Comparison of ENCODE assay signal across 8 cellular contexts in genomic region chr17:38730526-38731379, GRCh38. TPM values are rescaled to one million over a fixed set of nuclear protein-coding genes. Genes with fewer than 3 reads are reported as not detected.
A peak's percentile ranks its signal among the peaks of the same experiment; 100 is the strongest.
DNase-seq lines count a peak whose midpoint lies in the region; ATAC-seq and TF ChIP-seq lines count a peak whose summit lies in the region.

No MANE protein-coding gene starts in this region.

- peak overlapping the region; percentile 76 for H3K4me2 ChIP-seq in OCI-LY7 (ENCODE audit: low read length)

- H3K4me3 Mint-ChIP-seq in MCF 10A (ENCODE audit: unreplicated experiment), result peak overlapping the region; percentile 87
- H3K4me3 Mint-ChIP-seq in stimulated activated memory B cell treated with anti-CD40 and anti-IgM and Interleukin-4, amounts not matched to agents 10 μg/mL and 1 μg/mL and 100 μg/mL, for 72 hours, result peak overlapping the region; percentile 91

- ATAC-seq in GM21528 (IDR thresholded peaks at IDR 0.05; ENCODE audit: low FRiP score, unreplicated experiment) (peak; percentile 1), GM18907 (IDR thresholded peaks at IDR 0.05; ENCODE audit: unreplicated experiment) (no peak)
- ATAC-seq in stimulated activated memory B cell treated with anti-CD40 and anti-IgM and Interleukin-4, amounts not matched to agents 10 μg/mL and 1 μg/mL and 100 μg/mL, for 72 hours, result no peak

- no peaks in the 10 kb centered on the region for H3K79me2 ChIP-seq in OCI-LY7 (ENCODE audit: insufficient read depth, low read depth, low read length)

- BruUV-seq in OCI-LY7 (replicated peaks; lab: Mats Ljungman, UMichigan) (no TSS peak), MCF 10A (replicated peaks; lab: Mats Ljungman, UMichigan) (TSS peak; percentile 8)

- peak overlapping the region; percentile 87 for H3K27ac Mint-ChIP-seq in MCF 10A (ENCODE audit: low read depth, unreplicated experiment)
- peak overlapping the region; percentile 88 for H3K27ac Mint-ChIP-seq in stimulated activated memory B cell treated with anti-CD40 and anti-IgM and Interleukin-4, amounts not matched to agents 10 μg/mL and 1 μg/mL and 100 μg/mL, for 72 hours

- no peak for TF ChIP-seq CTCF in AG04449 (IDR thresholded peaks at IDR 0.05; ENCODE audit: insufficient read depth, low read length, missing control alignments)
- no peak for TF ChIP-seq CTCF in OCI-LY7 (conservative IDR thresholded peaks at IDR 0.05; ENCODE audit: low read length)
- no peak for TF ChIP-seq CTCF in MCF 10A (IDR thresholded peaks at IDR 0.05; ENCODE audit: unreplicated experiment)
- TF ChIP-seq CTCF in kidney epithelial cell (IDR thresholded peaks at IDR 0.05; ENCODE audit: insufficient read depth, low read length, poor library complexity, severe bottlenecking), result no peak

- POLR2A ChIA-PET in AG04449 (lab: Yijun Ruan, JAX) (interaction anchor here (1.0 kb wide), 2 partner anchors 139 to 153 kb away, joined by 4 read pairs; partner anchors contain the start of gene LASP1), OCI-LY7 (lab: Charles Lee) (interaction anchor here (0.5 to 1.5 kb wide), 4 partner anchors 15 to 187 kb away, joined by 3 to 4 read pairs (median 4); no protein-coding TSS in a partner anchor), MCF 10A (lab: Yijun Ruan, JAX) (interaction anchor here (0.6 to 3.2 kb wide), 11 partner anchors 10 to 123 kb away, joined by 3 to 46 read pairs (median 4); partner anchors contain the start of genes MLLT6, PSMB3 and RPL23)

- H3K4me1 Mint-ChIP-seq in MCF 10A (ENCODE audit: insufficient read depth, unreplicated experiment), result peaks cover 18% of the 10 kb centered on the region
- peaks cover 82% of the 10 kb centered on the region for H3K4me1 Mint-ChIP-seq in stimulated activated memory B cell treated with anti-CD40 and anti-IgM and Interleukin-4, amounts not matched to agents 10 μg/mL and 1 μg/mL and 100 μg/mL, for 72 hours

- no peaks in the 10 kb centered on the region for H3K27me3 Mint-ChIP-seq in MCF 10A (ENCODE audit: insufficient read depth, unreplicated experiment)
- no peaks in the 10 kb centered on the region for H3K27me3 Mint-ChIP-seq in stimulated activated memory B cell treated with anti-CD40 and anti-IgM and Interleukin-4, amounts not matched to agents 10 μg/mL and 1 μg/mL and 100 μg/mL, for 72 hours

- H3K9me3 Mint-ChIP-seq in MCF 10A (ENCODE audit: unreplicated experiment), result no peaks in the 10 kb centered on the region
- no peaks in the 10 kb centered on the region for H3K9me3 Mint-ChIP-seq in stimulated activated memory B cell treated with anti-CD40 and anti-IgM and Interleukin-4, amounts not matched to agents 10 μg/mL and 1 μg/mL and 100 μg/mL, for 72 hours

- H3K27ac ChIP-seq in OCI-LY7 (ENCODE audit: low read depth, low read length, poor library complexity, severe bottlenecking), result peak overlapping the region; percentile 39

- CTCF ChIA-PET in AG04449 (lab: Yijun Ruan, JAX), result interaction anchor here (0.9 to 2.3 kb wide), 11 partner anchors 9 to 421 kb away, joined by 3 to 22 read pairs (median 3); partner anchors contain the start of genes EPOP, PLXDC1 and PSMB3
- CTCF ChIA-PET in OCI-LY7 (lab: Charles Lee; ENCODE audit: unreplicated experiment), result interaction anchor here (0.6 kb wide), 1 partner anchor 147 kb away, joined by 4 read pairs; no protein-coding TSS in a partner anchor
- CTCF ChIA-PET in MCF 10A (lab: Yijun Ruan, JAX), result interaction anchor here (0.6 to 2.1 kb wide), 15 partner anchors 9 to 444 kb away, joined by 3 to 13 read pairs (median 4); no protein-coding TSS in a partner anchor

- H3K9me3 ChIP-seq in OCI-LY7 (ENCODE audit: low read length), result no peaks in the 10 kb centered on the region

- peak overlapping the region; percentile 77 for H3K4me3 ChIP-seq in AG04449 (ENCODE audit: low read depth, low read length)
- H3K4me3 ChIP-seq in OCI-LY7 (ENCODE audit: low read depth, low read length, poor library complexity, severe bottlenecking), result peak overlapping the region; percentile 82
- peak overlapping the region; percentile 53 for H3K4me3 ChIP-seq in kidney epithelial cell (ENCODE audit: low read depth, low read length)

- intact Hi-C loops in OCI-LY7 (cut with micrococcal nuclease; ENCODE audit: unreplicated experiment), result loop anchor here (1.0 kb wide), 1 partner anchor 17 kb away; no protein-coding TSS in a partner anchor
- intact Hi-C loops in MCF 10A (cut with micrococcal nuclease), result loop anchor here (1.0 kb wide), 1 partner anchor 53 kb away; no protein-coding TSS in a partner anchor

- H3K27me3 ChIP-seq in kidney epithelial cell (ENCODE audit: control insufficient read depth, insufficient read depth, low read length), result no peaks in the 10 kb centered on the region

- DNase-seq in AG04449 (ENCODE audit: low read depth, low spot score) (no peak), OCI-LY7 (ENCODE audit: low spot score) (peak; percentile 25), MCF 10A (ENCODE audit: unreplicated experiment) (peak; percentile 83), kidney epithelial cell (ENCODE audit: low read depth) (no peak), cortex of kidney (lab: John Stamatoyannopoulos, UW) (no peak)

- peaks cover 12% of the 10 kb centered on the region; the same call in 1 of the 2 replicates for H4K20me1 ChIP-seq in OCI-LY7 (ENCODE audit: insufficient read depth, low read length)

- H3K36me3 Mint-ChIP-seq in MCF 10A (ENCODE audit: insufficient read depth, unreplicated experiment), result peaks cover 35% of the 10 kb centered on the region
- peaks cover 9% of the 10 kb centered on the region for H3K36me3 Mint-ChIP-seq in stimulated activated memory B cell treated with anti-CD40 and anti-IgM and Interleukin-4, amounts not matched to agents 10 μg/mL and 1 μg/mL and 100 μg/mL, for 72 hours

- H3K4me1 ChIP-seq in OCI-LY7 (ENCODE audit: insufficient read depth, low read length, poor library complexity, severe bottlenecking), result peaks cover 85% of the 10 kb centered on the region

- H3K36me3 ChIP-seq in OCI-LY7 (ENCODE audit: insufficient read depth, low read length) (peaks cover 34% of the 10 kb centered on the region), kidney epithelial cell (ENCODE audit: control insufficient read depth, insufficient read depth, low read length) (peaks cover 1% of the 10 kb centered on the region)

- H3K9me2 ChIP-seq in OCI-LY7 (ENCODE audit: insufficient read depth, low read length), result no peaks in the 10 kb centered on the region

- peak overlapping the region; percentile 67; the same call in 1 of the 2 replicates for H2AFZ ChIP-seq in OCI-LY7 (ENCODE audit: low read length)

RNA-seq across cellular contexts. Expression of gene CISD3, which starts 0.6 kb away (rescaled TPM):
- total RNA-seq in OCI-LY7 (2014; rRNA removed; shearing (Covaris generic)), result 11.4 and 13.4 TPM in 2 replicates
- total RNA-seq in OCI-LY7 (2022), result 24.9 and 25.1 TPM in 2 replicates
- total RNA-seq in MCF 10A (2022), result 36.8 and 42.0 TPM in 2 replicates
- 3.4 and 4.1 TPM in 2 replicates for total RNA-seq in kidney epithelial cell

RNA-seq across cellular contexts. Expression of gene PCGF2, which starts 17.4 kb away (rescaled TPM):
- 8.9 and 12.8 TPM in 2 replicates for total RNA-seq in OCI-LY7 (2014; rRNA removed; shearing (Covaris generic))
- total RNA-seq in OCI-LY7 (2022), result 40.0 and 47.3 TPM in 2 replicates
- total RNA-seq in MCF 10A (2022), result 32.6 and 39.5 TPM in 2 replicates
- total RNA-seq in kidney epithelial cell, result 20.8 and 25.1 TPM in 2 replicates

RNA-seq across cellular contexts. Expression of gene PSMB3, which starts 21.8 kb away (rescaled TPM):
- 290 and 348 TPM in 2 replicates for total RNA-seq in OCI-LY7 (2014; rRNA removed; shearing (Covaris generic))
- total RNA-seq in OCI-LY7 (2022), result 231 and 246 TPM in 2 replicates
- 124 and 145 TPM in 2 replicates for total RNA-seq in MCF 10A (2022)
- 166 TPM in 2 replicates for total RNA-seq in kidney epithelial cell

RNA-seq across cellular contexts. Expression of gene MLLT6, which starts 25.7 kb away (rescaled TPM):
- 81.7 and 94.9 TPM in 2 replicates for total RNA-seq in OCI-LY7 (2014; rRNA removed; shearing (Covaris generic))
- total RNA-seq in OCI-LY7 (2022), result 174 and 175 TPM in 2 replicates
- 59.6 and 65.3 TPM in 2 replicates for total RNA-seq in MCF 10A (2022)
- total RNA-seq in kidney epithelial cell, result 42.7 and 46.7 TPM in 2 replicates

RNA-seq across cellular contexts. Expression of gene EPOP, which starts 56.0 kb away (rescaled TPM):
- total RNA-seq in OCI-LY7 (2014; rRNA removed; shearing (Covaris generic)), result 8.3 and 11.8 TPM in 2 replicates
- total RNA-seq in OCI-LY7 (2022) (21.7 and 27.2 TPM in 2 replicates), MCF 10A (2022) (3.4 and 3.6 TPM in 2 replicates), kidney epithelial cell (6.2 and 6.4 TPM in 2 replicates)

Comparison
In these comparisons a context has a peak if more than half of its experiments do, and no peak if none do; other contexts are left out.
1. DNase-seq: peak in OCI-LY7 (single experiment) and MCF 10A (single experiment); none in AG04449 (single experiment), kidney epithelial cell (single experiment) and cortex of kidney (single experiment).
2. Peak in every context shown above with its lines, with median percentiles within 50 percentile points of each other: H3K4me3 ChIP-seq.